20 cellular contexts compared by ENCODE assay signal in the genomic region with DNA sequence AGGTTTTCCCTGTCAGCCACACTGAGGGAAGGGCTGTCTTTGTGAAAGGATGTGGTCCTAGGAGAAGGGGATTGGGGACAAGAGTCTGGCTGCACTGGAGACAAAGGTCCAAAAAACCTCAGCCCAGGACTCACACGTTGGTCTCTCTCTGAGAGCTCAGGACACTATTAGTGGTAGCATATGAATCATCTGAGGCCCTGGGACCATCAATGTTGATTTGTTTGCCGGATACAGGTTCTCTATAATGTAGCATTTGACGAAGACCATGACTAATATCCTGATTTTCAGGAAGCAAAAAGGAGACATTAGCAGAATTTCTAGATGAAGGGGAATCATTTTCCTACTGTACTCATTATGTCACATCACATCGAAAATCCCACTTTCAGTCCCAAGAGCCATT. TPM values are rescaled to one million over a fixed set of nuclear protein-coding genes. Genes with fewer than 3 reads are reported as not detected.
A peak's percentile ranks its signal among the peaks of the same experiment; 100 is the strongest.
DNase-seq lines count a peak whose midpoint lies in the region; ATAC-seq and TF ChIP-seq lines count a peak whose summit lies in the region.
"Had no signal": no experiment of that assay in that cellular context is flagged by ENCODE, and none has a peak within 500 bp of the region (broad histone marks: within the 10 kb centered on the region; RNA-seq: fewer than 3 reads in every experiment).

No MANE protein-coding gene starts in this region.

- H4K20me1 ChIP-seq in GM23248 (ENCODE audit: insufficient read depth): no peaks in the 10 kb centered on the region

- no peaks in the 10 kb centered on the region for H3K79me2 ChIP-seq in GM23248 (ENCODE audit: insufficient read depth)

- DNase-seq in GM23248 (peak; percentile 60), RKO (ENCODE audit: low spot score) (peak; percentile 51), epithelial cell of esophagus (ENCODE audit: low read depth) (peak; percentile 50), pulmonary artery endothelial cell (ENCODE audit: low read depth, low spot score) (peak; percentile 47), left ventricle myocardium superior (no peak), DMS153 treated with DMSO at 0.1 percent for 48 hours (lab: John Stamatoyannopoulos, UW; ENCODE audit: unreplicated experiment) (no peak)
- DNase-seq: activated CD4-positive, CD25-positive, alpha-beta regulatory T cell treated with anti-CD3 and anti-CD28 coated beads, Interleukin-2, amount 50 U/mL, for 72 hours; activated naive CD8-positive, alpha-beta T cell treated with anti-CD3 and anti-CD28 coated beads, Interleukin-2, amount 50 U/mL, for 24 hours; BE2C; GF-D8; head of caudate nucleus; lower lobe of right lung; naive B cell; NCI-H1105 treated with DMSO at 0.1 percent for 48 hours; OCI-M1; sigmoid colon; stimulated activated naive CD4-positive, alpha-beta T cell; thyroid gland had no signal

- H3K4me2 ChIP-seq in GM23248 (ENCODE audit: unreplicated experiment): peak overlapping the region; percentile 71

- H3K9me2 ChIP-seq in GM23248 (ENCODE audit: insufficient read depth): no peaks in the 10 kb centered on the region

- H2AFZ ChIP-seq in GM23248: peak overlapping the region; percentile 47

- H3K4me1 ChIP-seq in GM23248 (ENCODE audit: insufficient read depth): peaks cover 23% of the 10 kb centered on the region
- H3K4me1 ChIP-seq: BE2C, lower lobe of right lung, sigmoid colon had no signal

- peak overlapping the region; percentile 57; the same call in 1 of the 2 replicates for H3K9ac ChIP-seq in GM23248

- 10% methylated on average over 4 of the region's 4 CpGs for WGBS in GM23248 (ENCODE audit: low coverage in 1 of 2, low lambda C conversion rate in 2 of 2, missing lambda C conversion rate in 2 of 2), 2 experiments

- H3K36me3 ChIP-seq in GM23248 (ENCODE audit: low read depth): no peaks in the 10 kb centered on the region
- H3K36me3 ChIP-seq: BE2C, cardiac muscle cell, lower lobe of right lung, sigmoid colon, thyroid gland had no signal

- intact Hi-C loops in left ventricle myocardium superior (cut with micrococcal nuclease): loop anchor here (10.0 kb wide), 1 partner anchor 131 kb away; no protein-coding TSS in a partner anchor

- TF ChIP-seq CTCF in epithelial cell of esophagus (IDR thresholded peaks at IDR 0.05; ENCODE audit: insufficient read depth, low read depth, low read length, missing control alignments): no peak

- ATAC-seq in HG03135 (IDR thresholded peaks at IDR 0.05; ENCODE audit: unreplicated experiment) (no peak), left ventricle myocardium superior (no peak)
- ATAC-seq: activated naive CD8-positive, alpha-beta T cell treated with anti-CD3 and anti-CD28 coated beads, Interleukin-2, amount 50 U/mL, for 24 hours; lower lobe of right lung had no signal

- peaks cover 20% of the 10 kb centered on the region for H3F3A ChIP-seq in GM23248 (ENCODE audit: insufficient read depth)

- H3K9me3 ChIP-seq in GM23248 (ENCODE audit: low read depth): no peaks in the 10 kb centered on the region
- H3K9me3 ChIP-seq: BE2C, lower lobe of right lung, sigmoid colon, thyroid gland had no signal

- 0 out of 2 replicates have a peak overlapping the region, but pooled peaks have one; percentile 1 for H3K4me3 ChIP-seq in GM23248
- H3K4me3 ChIP-seq in epithelial cell of esophagus (ENCODE audit: low read length): no peak overlapping the region
- H3K4me3 ChIP-seq: cardiac muscle cell, lower lobe of right lung, sigmoid colon, thyroid gland had no signal

- in situ Hi-C loops in GM23248 (cut with MboI): loop anchor here (10.0 to 25.0 kb wide), 2 partner anchors 381 to 793 kb away; no protein-coding TSS in a partner anchor

- H3K27ac ChIP-seq in GM23248: peak overlapping the region; percentile 93
- H3K27ac ChIP-seq: cardiac muscle cell, lower lobe of right lung, sigmoid colon, thyroid gland had no signal

- no peaks in the 10 kb centered on the region for H3K27me3 ChIP-seq in GM23248 (replicated peaks; ENCODE audit: insufficient read depth)
- H3K27me3 ChIP-seq: BE2C, cardiac muscle cell, sigmoid colon, thyroid gland had no signal

RNA-seq across cellular contexts. Expression of gene DNAH6, which starts 22.2 kb away (rescaled TPM):
- 0.11 TPM in 1 of 2 replicates, not detected in the other for total RNA-seq in GM23248 (2014; rRNA removed; shearing (Covaris generic))
- not detected in 2 replicates for polyA plus RNA-seq in GM23248 (2016; fragmentation: Nextera tagmentation; extraction: Ambion mirVana)
- total RNA-seq in pulmonary artery endothelial cell (not detected in 2 replicates), left ventricle myocardium superior (0.22 TPM)

RNA-seq across cellular contexts. Expression of gene SUCLG1, which starts 35.0 kb away (rescaled TPM):
- 43.1 and 50.4 TPM in 2 replicates for total RNA-seq in GM23248 (2014; rRNA removed; shearing (Covaris generic))
- 80.2 and 92.1 TPM in 2 replicates for polyA plus RNA-seq in GM23248 (2016; fragmentation: Nextera tagmentation; extraction: Ambion mirVana)
- 52.0 and 77.7 TPM in 2 replicates for total RNA-seq in pulmonary artery endothelial cell
- 308 TPM for total RNA-seq in left ventricle myocardium superior

Comparison
In these comparisons a context has a peak if more than half of its experiments do, and no peak if none do; other contexts are left out.
1. DNase-seq: peak in GM23248 (single experiment), RKO (single experiment), epithelial cell of esophagus (single experiment) and pulmonary artery endothelial cell (single experiment); none in left ventricle myocardium superior (single experiment) and DMS153 treated with DMSO at 0.1 percent for 48 hours (single experiment).